1 cellular context compared by ENCODE assay signal in the genomic region with DNA sequence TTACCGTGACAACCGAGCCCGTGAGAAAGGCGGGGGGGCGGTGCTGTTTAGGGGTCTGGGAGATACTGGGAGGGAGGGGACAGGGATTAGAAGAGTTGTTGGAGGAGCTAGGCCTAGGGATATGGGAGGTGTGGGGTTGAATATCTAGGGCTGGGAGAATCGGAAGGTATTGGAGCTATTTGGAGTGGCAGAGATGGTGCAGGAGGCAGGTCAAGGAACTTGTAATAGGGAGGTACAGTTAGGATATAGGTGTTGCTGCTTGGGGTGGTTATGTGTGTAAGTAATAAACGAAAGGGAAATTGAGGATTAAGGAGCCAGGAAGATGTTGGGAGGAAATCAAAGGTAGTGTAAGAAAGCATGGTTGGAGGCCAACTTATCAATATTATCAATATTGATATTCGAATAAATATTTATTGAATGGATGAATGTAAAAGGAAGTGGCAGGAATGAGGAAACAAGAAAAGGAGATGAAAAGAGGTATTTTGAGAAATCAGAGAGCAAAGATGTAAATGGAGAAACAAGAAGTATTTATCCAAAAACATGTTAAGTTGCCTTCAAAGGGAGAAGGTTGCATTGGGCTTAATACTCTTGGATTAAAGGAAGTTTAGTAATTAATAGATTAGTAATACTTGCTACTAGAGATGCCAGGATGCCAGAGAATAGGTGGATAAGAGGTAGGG.
TF ChIP-seq lines count a peak whose summit lies in the region.

No MANE protein-coding gene starts in this region.

TF ChIP-seq in endothelial cell of umbilical vein, 7 proteins besides CTCF, POLR2A, EP300 and RAD21:
- TF ChIP-seq GATA2 (IDR thresholded peaks at IDR 0.05; ENCODE audit: insufficient read depth, insufficient read length, low read depth, low read length) (no peak), EZH2 (IDR thresholded peaks at IDR 0.05; ENCODE audit: borderline replicate concordance, low read depth, low read length, severe bottlenecking) (no peak), FOS (IDR thresholded peaks at IDR 0.05; ENCODE audit: borderline replicate concordance, insufficient read depth, low read length) (no peak), POLR2AphosphoS5 (IDR thresholded peaks at IDR 0.05; ENCODE audit: insufficient read depth, low read depth, low read length) (no peak), JUN (IDR thresholded peaks at IDR 0.05; ENCODE audit: borderline replicate concordance, insufficient read depth, insufficient read length, low read depth) (no peak), MAX (IDR thresholded peaks at IDR 0.05; ENCODE audit: insufficient read depth, insufficient read length) (no peak), MYC (IDR thresholded peaks at IDR 0.05; ENCODE audit: low read depth, low read length) (no peak)
